In genomic region chr1:222654849-222655248, GRCh38 we compare ENCODE assay signal across 7 cellular contexts. TPM values are rescaled to one million over a fixed set of nuclear protein-coding genes. Genes with fewer than 3 reads are reported as not detected.
DNase-seq lines count a peak whose midpoint lies in the region; ATAC-seq and TF ChIP-seq lines count a peak whose summit lies in the region.

No MANE protein-coding gene starts in this region.

- ATAC-seq in HG03196 (IDR thresholded peaks at IDR 0.05; ENCODE audit: unreplicated experiment) (peak; percentile 96), activated B cell treated with CpG ODN at 0.5 μM for 24 hours (ENCODE audit: low read depth) (peak; percentile 99)

- no peaks in the 10 kb centered on the region for H3K9me3 Mint-ChIP-seq in activated B cell treated with CpG ODN at 0.5 μM for 24 hours
- H3K9me3 Mint-ChIP-seq in dendritic cell treated with granulocyte-macrophage colony-stimulating factor and Interleukin-4, amounts not matched to agents 40 ng/mL and 50 ng/mL, for 4 days = no peaks in the 10 kb centered on the region

- H3K4me1 Mint-ChIP-seq in activated B cell treated with CpG ODN at 0.5 μM for 24 hours = peaks cover 33% of the 10 kb centered on the region
- H3K4me1 Mint-ChIP-seq in dendritic cell treated with granulocyte-macrophage colony-stimulating factor and Interleukin-4, amounts not matched to agents 40 ng/mL and 50 ng/mL, for 4 days (ENCODE audit: low read depth) = peaks cover 29% of the 10 kb centered on the region

- no peak for TF ChIP-seq CTCF in activated B cell treated with CpG ODN at 0.5 μM for 24 hours (IDR thresholded peaks at IDR 0.05)

- intact Hi-C loops in activated B cell treated with CpG ODN at 0.5 μM for 24 hours (cut with micrococcal nuclease) = loop anchor here (1.0 kb wide), 5 partner anchors 11 to 468 kb away; partner anchors contain the start of genes AIDA and BROX
- intact Hi-C loops in dendritic cell treated with granulocyte-macrophage colony-stimulating factor and Interleukin-4, amounts not matched to agents 40 ng/mL and 50 ng/mL, for 4 days (cut with micrococcal nuclease) = no loop called here

- H3K36me3 Mint-ChIP-seq in activated B cell treated with CpG ODN at 0.5 μM for 24 hours (ENCODE audit: low read depth) = peaks cover 90% of the 10 kb centered on the region
- H3K36me3 Mint-ChIP-seq in dendritic cell treated with granulocyte-macrophage colony-stimulating factor and Interleukin-4, amounts not matched to agents 40 ng/mL and 50 ng/mL, for 4 days (ENCODE audit: low read depth) = peaks cover 95% of the 10 kb centered on the region

- H3K27me3 Mint-ChIP-seq in activated B cell treated with CpG ODN at 0.5 μM for 24 hours = no peaks in the 10 kb centered on the region
- H3K27me3 Mint-ChIP-seq in dendritic cell treated with granulocyte-macrophage colony-stimulating factor and Interleukin-4, amounts not matched to agents 40 ng/mL and 50 ng/mL, for 4 days = no peaks in the 10 kb centered on the region

- POLR2A ChIA-PET in activated B cell treated with CpG ODN at 0.5 μM for 24 hours (lab: Charles Lee) = interaction anchor here (3.9 kb wide), 1 partner anchor 11 kb away, joined by 41 read pairs; no protein-coding TSS in a partner anchor

- peak overlapping the region; percentile 39 for H3K4me3 Mint-ChIP-seq in activated B cell treated with CpG ODN at 0.5 μM for 24 hours
- peak overlapping the region; percentile 58 for H3K4me3 Mint-ChIP-seq in dendritic cell treated with granulocyte-macrophage colony-stimulating factor and Interleukin-4, amounts not matched to agents 40 ng/mL and 50 ng/mL, for 4 days

- CTCF ChIA-PET in activated B cell treated with CpG ODN at 0.5 μM for 24 hours (lab: Charles Lee) = interaction anchor here (0.8 to 1.7 kb wide), 5 partner anchors 9 to 467 kb away, joined by 3 to 6 read pairs (median 3); partner anchors contain the start of genes AIDA and BROX

- H3K27ac Mint-ChIP-seq in activated B cell treated with CpG ODN at 0.5 μM for 24 hours = peak overlapping the region; percentile 80
- H3K27ac Mint-ChIP-seq in dendritic cell treated with granulocyte-macrophage colony-stimulating factor and Interleukin-4, amounts not matched to agents 40 ng/mL and 50 ng/mL, for 4 days = peak overlapping the region; percentile 76

- DNase-seq in GM19238 (ENCODE audit: insufficient read length, low spot score) (peak; percentile 38), activated B cell treated with CpG ODN at 0.5 μM for 24 hours (no peak), NCI-H524 treated with DMSO at 0.1 percent for 48 hours (lab: John Stamatoyannopoulos, UW) (no peak), SHP77 (lab: John Stamatoyannopoulos, UW) (no peak)
- peak; percentile 28 to 40 for DNase-seq in stimulated activated CD4-positive, alpha-beta T cell treated with anti-CD3 and anti-CD28 coated beads, Interleukin-2, amount 100 ng/mL, for 48 hours

RNA-seq across cellular contexts. Expression of gene MIA3, which starts 37.0 kb away (rescaled TPM):
- 58.8 and 83.1 TPM in 2 replicates for total RNA-seq in activated B cell treated with CpG ODN at 0.5 μM for 24 hours

RNA-seq across cellular contexts. Expression of gene AIDA, which starts 57.4 kb away (rescaled TPM):
- total RNA-seq in activated B cell treated with CpG ODN at 0.5 μM for 24 hours = 50.4 and 54.3 TPM in 2 replicates

RNA-seq across cellular contexts. Expression of gene BROX, which starts 57.5 kb away (rescaled TPM):
- 27.8 and 34.6 TPM in 2 replicates for total RNA-seq in activated B cell treated with CpG ODN at 0.5 μM for 24 hours

Comparison
In these comparisons a context has a peak if more than half of its experiments do, and no peak if none do; other contexts are left out.
1. DNase-seq: peak in GM19238 (single experiment) and stimulated activated CD4-positive, alpha-beta T cell treated with anti-CD3 and anti-CD28 coated beads, Interleukin-2, amount 100 ng/mL, for 48 hours (2 of 2); none in activated B cell treated with CpG ODN at 0.5 μM for 24 hours (single experiment), NCI-H524 treated with DMSO at 0.1 percent for 48 hours (single experiment) and SHP77 (0 of 2).